Comparison of ENCODE assay signal across 12 cellular contexts in the genomic region with DNA sequence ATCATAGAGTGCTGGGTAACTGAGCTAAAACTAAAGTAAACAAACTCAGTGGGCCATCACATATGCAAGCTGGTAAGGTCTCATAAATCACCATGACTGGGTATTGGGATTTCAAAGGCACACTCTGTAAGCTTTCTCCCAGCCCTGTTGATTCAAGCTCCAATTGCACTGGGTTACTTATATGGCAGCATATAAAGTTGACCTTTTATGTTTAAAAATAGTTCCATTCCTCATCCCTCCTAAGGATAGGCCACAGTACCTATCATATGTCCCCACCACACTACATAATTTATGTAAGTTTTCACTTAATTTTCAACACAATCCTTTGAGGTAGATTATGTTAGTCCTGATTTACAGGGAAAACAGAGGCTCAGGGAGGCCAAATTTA.
DNase-seq lines count a peak whose midpoint lies in the region; ATAC-seq and FAIRE-seq lines count a peak whose summit lies in the region.
"Had no signal": no experiment of that assay in that cellular context is flagged by ENCODE, and none has a peak within 500 bp of the region (broad histone marks: within the 10 kb centered on the region; RNA-seq: fewer than 3 reads in every experiment).

No MANE protein-coding gene starts in this region.

- DNase-seq in Right ventricle myocardium superior (no peak), Right ventricle myocardium inferior (ENCODE audit: missing footprints) (no peak), NCI-H510A treated with DMSO at 0.1 percent for 48 hours (lab: John Stamatoyannopoulos, UW) (peak; percentile 88), activated gamma-delta T cell (lab: John Stamatoyannopoulos, UW) (no peak), frontal cortex (ENCODE audit: low spot score in 2 of 2) (no peak), NCI-H82 treated with DMSO at 0.1 percent for 48 hours (lab: John Stamatoyannopoulos, UW; ENCODE audit: unreplicated experiment) (no peak)
- DNase-seq: hypothalamus had no signal

- ATAC-seq in Right ventricle myocardium superior (ENCODE audit: poor library complexity) = peak; percentile 18
- ATAC-seq in Right ventricle myocardium inferior = no peak
- no peak for ATAC-seq in HG03439 (IDR thresholded peaks at IDR 0.05; ENCODE audit: unreplicated experiment)

- FAIRE-seq in frontal cortex (lab: Jason Lieb, UNC) = no peak

- peaks cover 10% of the 10 kb centered on the region for H3K36me3 ChIP-seq in mesodermal cell (ENCODE audit: control insufficient read depth, insufficient read depth, low read length)
- H3K36me3 ChIP-seq: upper lobe of right lung had no signal

- intact Hi-C loops in Right ventricle myocardium superior (cut with DNase I) (no loop called here), Right ventricle myocardium inferior (cut with DNase I) (no loop called here)

- H3K27ac ChIP-seq in mesodermal cell (ENCODE audit: low read depth, low read length, severe bottlenecking) = peak overlapping the region; percentile 43
- H3K27ac ChIP-seq: HL-60, RWPE1, upper lobe of right lung had no signal

- H3K4me1 ChIP-seq in mesodermal cell (ENCODE audit: control insufficient read depth, insufficient read depth, low read length, poor library complexity, severe bottlenecking) = no peaks in the 10 kb centered on the region
- H3K4me1 ChIP-seq: upper lobe of right lung had no signal

- no peaks in the 10 kb centered on the region for H3K9me3 ChIP-seq in mesodermal cell (ENCODE audit: control insufficient read depth, low read length)
- H3K9me3 ChIP-seq: upper lobe of right lung had no signal

- H3K4me3 ChIP-seq in mesodermal cell (ENCODE audit: extremely low read depth, insufficient read depth, low read length, poor library complexity, severe bottlenecking) = no peak overlapping the region
- H3K4me3 ChIP-seq: upper lobe of right lung had no signal
